ENCODE assay signal across 1 cellular context in genomic region chr7:99038086-99038855, GRCh38.
TF ChIP-seq lines count a peak whose summit lies in the region.

No MANE protein-coding gene starts in this region.

TF ChIP-seq in GM23338, 12 proteins besides CTCF, POLR2A, EP300 and RAD21 (continued from another document):
- TF ChIP-seq ZNF462 (CRISPR knock-in tag; IDR thresholded peaks at IDR 0.05) (no peak), POLR2AphosphoS5 (IDR thresholded peaks at IDR 0.05; ENCODE audit: low read depth) (no peak)
